In genomic region chr17:41919165-41919817, GRCh38 we compare ENCODE assay signal across 8 cellular contexts.
DNase-seq lines count a peak whose midpoint lies in the region; ATAC-seq and TF ChIP-seq lines count a peak whose summit lies in the region.

No MANE protein-coding gene starts in this region.

- DNase-seq in DMS53 (lab: John Stamatoyannopoulos, UW) (peak; percentile 74), HEK293T (ENCODE audit: extremely low spot score) (no peak), NCI-H345 treated with DMSO at 0.1 percent for 48 hours (lab: John Stamatoyannopoulos, UW; ENCODE audit: unreplicated experiment) (peak; percentile 88), T47D (ENCODE audit: low read depth in 1 of 2, low spot score in 1 of 2) (peak; percentile 83 to 86), kidney tubule cell (ENCODE audit: low spot score) (peak; percentile 73), DMS114 treated with DMSO at 0.1 percent for 48 hours (lab: John Stamatoyannopoulos, UW; ENCODE audit: unreplicated experiment) (no peak), NCI-H1417 treated with DMSO at 0.1 percent for 48 hours (lab: John Stamatoyannopoulos, UW) (no peak)
- no peak for DNase-seq in stimulated activated naive CD8-positive, alpha-beta T cell treated with anti-CD3 and anti-CD28 coated beads, Interleukin-15, amount 100 ng/mL, for 72 hours

- in situ Hi-C loops in T47D (cut with HindIII; ENCODE audit: low pct_unique_long_range_greater_than_20kb, low sequenced_read_pairs): no loop called here

- peak overlapping the region; percentile 92 to 98 for H3K4me3 Mint-ChIP-seq in stimulated activated naive CD8-positive, alpha-beta T cell treated with anti-CD3 and anti-CD28 coated beads, Interleukin-15, amount 100 ng/mL, for 72 hours

- CTCF ChIA-PET in HEK293T (lab: Yijun Ruan, JAX): interaction anchor here (0.6 to 2.3 kb wide), 4 partner anchors 11 to 447 kb away, joined by 3 to 8 read pairs (median 4); partner anchors contain the start of gene ODAD4

- no peaks in the 10 kb centered on the region for H3K9me3 Mint-ChIP-seq in stimulated activated naive CD8-positive, alpha-beta T cell treated with anti-CD3 and anti-CD28 coated beads, Interleukin-15, amount 100 ng/mL, for 72 hours

- no peaks in the 10 kb centered on the region for H3K27me3 Mint-ChIP-seq in stimulated activated naive CD8-positive, alpha-beta T cell treated with anti-CD3 and anti-CD28 coated beads, Interleukin-15, amount 100 ng/mL, for 72 hours

- POLR2A ChIA-PET in HEK293T (lab: Yijun Ruan, JAX): interaction anchor here (0.6 to 5.7 kb wide), 23 partner anchors 8 to 230 kb away, joined by 3 to 148 read pairs (median 5); partner anchors contain the start of genes CNP, DNAJC7, EIF1 and FKBP10

- ATAC-seq in stimulated activated naive CD8-positive, alpha-beta T cell treated with anti-CD3 and anti-CD28 coated beads, Interleukin-15, amount 100 ng/mL, for 72 hours: peak; percentile 19

- H3K4me1 Mint-ChIP-seq in stimulated activated naive CD8-positive, alpha-beta T cell treated with anti-CD3 and anti-CD28 coated beads, Interleukin-15, amount 100 ng/mL, for 72 hours: peaks cover 46% of the 10 kb centered on the region

- peak overlapping the region in 1 of 2 donors; percentile 96 for H3K27ac Mint-ChIP-seq in stimulated activated naive CD8-positive, alpha-beta T cell treated with anti-CD3 and anti-CD28 coated beads, Interleukin-15, amount 100 ng/mL, for 72 hours

TF ChIP-seq in HEK293T, 16 proteins besides CTCF, POLR2A, EP300 and RAD21:
- TF ChIP-seq L3MBTL2 (conservative IDR thresholded peaks at IDR 0.05): peak; percentile 87
- no peak for TF ChIP-seq FOXM1 (IDR thresholded peaks at IDR 0.05; ENCODE audit: borderline replicate concordance)
- TF ChIP-seq PKNOX1 (IDR thresholded peaks at IDR 0.05): no peak

Comparison
In these comparisons a context has a peak if more than half of its experiments do, and no peak if none do; other contexts are left out.
1. DNase-seq: peak in DMS53 (single experiment), NCI-H345 treated with DMSO at 0.1 percent for 48 hours (single experiment), T47D (2 of 2) and kidney tubule cell (single experiment); none in HEK293T (single experiment), stimulated activated naive CD8-positive, alpha-beta T cell treated with anti-CD3 and anti-CD28 coated beads, Interleukin-15, amount 100 ng/mL, for 72 hours (0 of 2), DMS114 treated with DMSO at 0.1 percent for 48 hours (single experiment) and NCI-H1417 treated with DMSO at 0.1 percent for 48 hours (single experiment).